Comparison of ENCODE assay signal across 1 cellular context in genomic region chr19:49954933-49955332, GRCh38.
TF ChIP-seq lines count a peak whose summit lies in the region.

No MANE protein-coding gene starts in this region.

TF ChIP-seq in endothelial cell of umbilical vein, 7 proteins besides CTCF, POLR2A, EP300 and RAD21:
- TF ChIP-seq EZH2 (IDR thresholded peaks at IDR 0.05; ENCODE audit: borderline replicate concordance, low read depth, low read length, severe bottlenecking) = no peak
- no peak for TF ChIP-seq JUN (IDR thresholded peaks at IDR 0.05; ENCODE audit: borderline replicate concordance, insufficient read depth, insufficient read length, low read depth)
- no peak for TF ChIP-seq MAX (IDR thresholded peaks at IDR 0.05; ENCODE audit: insufficient read depth, insufficient read length)
- TF ChIP-seq GATA2 (IDR thresholded peaks at IDR 0.05; ENCODE audit: insufficient read depth, insufficient read length, low read depth, low read length) = no peak
- TF ChIP-seq MYC (IDR thresholded peaks at IDR 0.05; ENCODE audit: low read depth, low read length) = no peak
- TF ChIP-seq FOS (IDR thresholded peaks at IDR 0.05; ENCODE audit: borderline replicate concordance, insufficient read depth, low read length) = no peak
- TF ChIP-seq POLR2AphosphoS5 (IDR thresholded peaks at IDR 0.05; ENCODE audit: insufficient read depth, low read depth, low read length) = no peak
